ENCODE assay signal across 8 cellular contexts in the genomic region with DNA sequence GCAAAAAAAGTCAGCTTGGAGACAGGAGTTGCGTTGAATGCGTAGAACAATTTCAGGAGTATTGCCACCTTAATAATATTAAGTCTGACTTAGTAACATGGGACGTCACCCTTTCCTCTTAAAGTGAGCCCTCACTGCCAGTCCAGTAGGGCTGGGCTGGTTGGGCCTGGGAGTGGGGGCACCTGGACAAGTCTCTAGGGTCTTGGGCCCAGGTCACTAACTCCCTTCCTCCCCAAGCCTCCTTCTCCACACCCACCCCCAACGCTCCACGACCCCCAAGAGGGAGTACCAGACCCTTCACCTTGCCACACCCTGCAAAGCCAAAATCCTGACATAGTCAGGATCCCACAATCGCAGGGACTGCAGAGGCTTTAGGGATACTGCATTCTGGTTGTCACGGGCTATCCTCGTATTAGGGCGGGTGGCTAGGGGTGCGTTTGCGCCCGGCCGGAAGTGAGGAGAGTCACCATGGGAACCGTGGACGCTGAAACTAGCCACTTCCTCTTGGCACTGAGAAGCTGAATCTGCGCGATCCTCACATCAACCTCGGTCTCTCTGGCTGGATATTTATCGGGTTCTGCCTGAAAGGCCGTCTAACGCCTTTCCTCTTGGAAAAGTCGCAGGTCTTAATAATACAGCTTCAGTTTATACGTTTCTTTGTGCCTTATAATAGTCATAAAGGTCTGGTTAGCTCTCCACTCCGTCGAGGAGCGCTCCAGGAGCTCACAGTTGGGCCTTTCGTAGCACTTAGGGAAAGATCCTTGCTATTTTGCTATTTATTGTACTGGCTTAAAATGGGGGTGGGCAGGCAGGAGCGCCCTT. TPM values are rescaled to one million over a fixed set of nuclear protein-coding genes. Genes with fewer than 3 reads are reported as not detected.
DNase-seq lines count a peak whose midpoint lies in the region; ATAC-seq lines count a peak whose summit lies in the region.

No MANE protein-coding gene starts in this region.

- ATAC-seq in GM21576 (IDR thresholded peaks at IDR 0.05; ENCODE audit: unreplicated experiment) = peak; percentile 99

- H3K9me3 Mint-ChIP-seq in IgD-negative memory B cell = no peaks in the 10 kb centered on the region

- no peaks in the 10 kb centered on the region for H3K36me3 Mint-ChIP-seq in IgD-negative memory B cell

- H3K27me3 Mint-ChIP-seq in IgD-negative memory B cell = peaks cover 6% of the 10 kb centered on the region

- peak overlapping the region; percentile 21 to 93 (median 83) for H3K27ac Mint-ChIP-seq in IgD-negative memory B cell

- peak; percentile 80 for DNase-seq in EH (ENCODE audit: low read depth)
- DNase-seq in T follicular helper cell (ENCODE audit: low read depth) = peak; percentile 34
- DNase-seq in astrocyte of the hippocampus (ENCODE audit: low read depth, low spot score) = peak; percentile 87
- DNase-seq in hypothalamus (lab: John Stamatoyannopoulos, UW) = peak in 46 of 51 donors; percentile 10 to 79 (median 50)
- peak; percentile 66 for DNase-seq in renal cortical epithelial cell (ENCODE audit: low read depth)
- DNase-seq in A172 (ENCODE audit: low spot score) = no peak

- H3K4me3 Mint-ChIP-seq in IgD-negative memory B cell = peak overlapping the region; percentile 75 to 94 (median 84)

- peaks cover 8 to 18% (median 10%) of the 10 kb centered on the region in 3 donors for H3K4me1 Mint-ChIP-seq in IgD-negative memory B cell

RNA-seq across cellular contexts. Expression of a gene that starts 10.3 kb away (rescaled TPM):
- polyA plus RNA-seq in IgD-negative memory B cell = 98.6 TPM
- total RNA-seq in renal cortical epithelial cell = 24.5 and 61.1 TPM in 2 replicates
- total RNA-seq in A172 (2014; rRNA removed; shearing (Covaris generic)) = 11.4 and 19.4 TPM in 2 replicates

RNA-seq across cellular contexts. Expression of a gene that starts 16.5 kb away (rescaled TPM):
- 42.6 TPM for polyA plus RNA-seq in IgD-negative memory B cell
- total RNA-seq in renal cortical epithelial cell = 32.6 and 62.7 TPM in 2 replicates
- 18.1 and 19.9 TPM in 2 replicates for total RNA-seq in A172 (2014; rRNA removed; shearing (Covaris generic))

RNA-seq across cellular contexts. Expression of a gene that starts 31.5 kb away (rescaled TPM):
- not detected for polyA plus RNA-seq in IgD-negative memory B cell
- total RNA-seq in renal cortical epithelial cell = 0.35 and 2.2 TPM in 2 replicates
- 0.24 and 0.86 TPM in 2 replicates for total RNA-seq in A172 (2014; rRNA removed; shearing (Covaris generic))
